8 cellular contexts compared by ENCODE assay signal in genomic region chr9:72586388-72587160, GRCh38.
DNase-seq lines count a peak whose midpoint lies in the region; ATAC-seq lines count a peak whose summit lies in the region.

No MANE protein-coding gene starts in this region.

- H3K4me3 Mint-ChIP-seq in T-helper 2 cell treated with Interferon-gamma antibody and Interleukin-4, amounts not matched to agents 5 μg/mL and 100 μg/mL, for 36 hours: peak overlapping the region; percentile 33

- peak overlapping the region; percentile 71 for H3K27ac ChIP-seq in epithelial cell of prostate

- ATAC-seq in HG02981 (IDR thresholded peaks at IDR 0.05; ENCODE audit: unreplicated experiment): peak; percentile 72
- no peak for ATAC-seq in GM21737 (IDR thresholded peaks at IDR 0.05; ENCODE audit: unreplicated experiment)

- H3K9me3 Mint-ChIP-seq in T-helper 2 cell treated with Interferon-gamma antibody and Interleukin-4, amounts not matched to agents 5 μg/mL and 100 μg/mL, for 36 hours: peaks cover 5% of the 10 kb centered on the region

- peak overlapping the region; percentile 39 for H3K27ac Mint-ChIP-seq in T-helper 2 cell treated with Interferon-gamma antibody and Interleukin-4, amounts not matched to agents 5 μg/mL and 100 μg/mL, for 36 hours

- H3K27me3 Mint-ChIP-seq in T-helper 2 cell treated with Interferon-gamma antibody and Interleukin-4, amounts not matched to agents 5 μg/mL and 100 μg/mL, for 36 hours (ENCODE audit: low read depth): no peaks in the 10 kb centered on the region

- H3K4me1 Mint-ChIP-seq in T-helper 2 cell treated with Interferon-gamma antibody and Interleukin-4, amounts not matched to agents 5 μg/mL and 100 μg/mL, for 36 hours (ENCODE audit: low read depth): peaks cover 29% of the 10 kb centered on the region

- peak; percentile 80 for DNase-seq in GM04504 (ENCODE audit: low read depth)
- DNase-seq in T-helper 2 cell treated with Interferon-gamma antibody and Interleukin-4, amounts not matched to agents 5 μg/mL and 100 μg/mL, for 36 hours (ENCODE audit: low spot score): peak; percentile 30
- peak; percentile 82 for DNase-seq in epithelial cell of prostate (ENCODE audit: low read depth, low spot score)
- peak; percentile 91 for DNase-seq in renal cortical epithelial cell (ENCODE audit: low read depth)
- no peak for DNase-seq in NCI-H1048 (lab: John Stamatoyannopoulos, UW)
- no peak for DNase-seq in NCI-H187 (lab: John Stamatoyannopoulos, UW)

- no peaks in the 10 kb centered on the region for H3K36me3 Mint-ChIP-seq in T-helper 2 cell treated with Interferon-gamma antibody and Interleukin-4, amounts not matched to agents 5 μg/mL and 100 μg/mL, for 36 hours (ENCODE audit: low read depth)

Comparison
In these comparisons a context has a peak if more than half of its experiments do, and no peak if none do; other contexts are left out.
1. DNase-seq: peak in GM04504 (single experiment), T-helper 2 cell treated with Interferon-gamma antibody and Interleukin-4, amounts not matched to agents 5 μg/mL and 100 μg/mL, for 36 hours (single experiment), epithelial cell of prostate (single experiment) and renal cortical epithelial cell (single experiment); none in NCI-H1048 (single experiment) and NCI-H187 (0 of 2).